11 cellular contexts compared by ENCODE assay signal in genomic region chr19:33311326-33311682, GRCh38. TPM values are rescaled to one million over a fixed set of nuclear protein-coding genes. Genes with fewer than 3 reads are reported as not detected.
DNase-seq lines count a peak whose midpoint lies in the region; ATAC-seq, FAIRE-seq and TF ChIP-seq lines count a peak whose summit lies in the region.
"Had no signal": no experiment of that assay in that cellular context is flagged by ENCODE, and none has a peak within 500 bp of the region (broad histone marks: within the 10 kb centered on the region; RNA-seq: fewer than 3 reads in every experiment).

No MANE protein-coding gene starts in this region.

- H3K4me1 ChIP-seq in DOHH2 (ENCODE audit: control insufficient read depth, low read length) (peaks cover 13% of the 10 kb centered on the region), pancreas (peaks cover 7 to 23% (median 16%) of the 10 kb centered on the region in 3 donors)

- no peaks in the 10 kb centered on the region for H3K9me2 ChIP-seq in DOHH2 (replicated peaks; ENCODE audit: control insufficient read depth, low read length)

- H3K27ac ChIP-seq in DOHH2 (ENCODE audit: low read depth, low read length), result no peak overlapping the region
- H3K27ac ChIP-seq in HL-60 (replicated peaks), result peak overlapping the region; percentile 63
- H3K27ac ChIP-seq in pancreas, result peak overlapping the region; percentile 24 to 70 (median 56)

- H3K4me2 ChIP-seq in DOHH2 (ENCODE audit: low read length), result peak overlapping the region; percentile 38; the same call in 1 of the 2 replicates

- H3K4me3 ChIP-seq in DOHH2 (ENCODE audit: low read length) (no peak overlapping the region), HL-60 (replicated peaks; ENCODE audit: insufficient read depth, low read length) (no peak overlapping the region), bronchial epithelial cell (ENCODE audit: low read depth, low read length) (no peak overlapping the region), pancreas (peak overlapping the region in 1 of 4 donors; percentile 11)
- H3K4me3 ChIP-seq: skin epidermis had no signal

- no peaks in the 10 kb centered on the region for H3K36me3 ChIP-seq in DOHH2 (ENCODE audit: control insufficient read depth, low read length)
- H3K36me3 ChIP-seq in bronchial epithelial cell (ENCODE audit: control insufficient read depth, insufficient read depth, low read length), result no peaks in the 10 kb centered on the region
- no peaks in the 10 kb centered on the region for H3K36me3 ChIP-seq in pancreas

- TF ChIP-seq CTCF in DOHH2 (IDR thresholded peaks at IDR 0.05; ENCODE audit: low read depth, low read length, poor library complexity, severe bottlenecking), result peak; percentile 52
- TF ChIP-seq CTCF in HL-60 (IDR thresholded peaks at IDR 0.05; ENCODE audit: insufficient read depth, low read length), result no peak
- peak; percentile 41 for TF ChIP-seq CTCF in bronchial epithelial cell (IDR thresholded peaks at IDR 0.05; ENCODE audit: insufficient read depth, low read length, severe bottlenecking)
- TF ChIP-seq CTCF in pancreas (IDR thresholded peaks at IDR 0.05), result peak; percentile 30 to 47 (median 39)

- H3K27me3 ChIP-seq in DOHH2 (ENCODE audit: control insufficient read depth, low read length) (no peaks in the 10 kb centered on the region), HL-60 (ENCODE audit: insufficient read depth, poor library complexity, severe bottlenecking) (no peaks in the 10 kb centered on the region), bronchial epithelial cell (ENCODE audit: control insufficient read depth, insufficient read depth, low read length) (no peaks in the 10 kb centered on the region), pancreas (no peaks in the 10 kb centered on the region)

- intact Hi-C loops in pancreas (cut with DNase I), result no loop called here

- H3K79me2 ChIP-seq in DOHH2 (ENCODE audit: control insufficient read depth, low read length), result no peaks in the 10 kb centered on the region

- H4K20me1 ChIP-seq in DOHH2 (ENCODE audit: control insufficient read depth, insufficient read depth, low read depth, low read length), result no peaks in the 10 kb centered on the region

- FAIRE-seq in bronchial epithelial cell (lab: Jason Lieb, UNC) (no peak), pancreas (lab: Jason Lieb, UNC) (no peak)

- no peaks in the 10 kb centered on the region for H3K9me3 ChIP-seq in DOHH2 (ENCODE audit: control insufficient read depth, insufficient read depth, low read length)
- no peaks in the 10 kb centered on the region for H3K9me3 ChIP-seq in pancreas

- WGBS in pancreas, 2 donors, result 44 to 54% methylated on average over 4 of the region's 4 CpGs

- DNase-seq in HL-60 (ENCODE audit: low read depth in 1 of 2, low spot score in 1 of 2), result peak in 1 of 2 experiments; percentile 38
- DNase-seq in bronchial epithelial cell (ENCODE audit: low read depth), result no peak
- peak; percentile 62 to 86 (median 69) for DNase-seq in pancreas
- DNase-seq in putamen (ENCODE audit: low spot score), result no peak
- no peak for DNase-seq in NCI-H748 (lab: John Stamatoyannopoulos, UW; ENCODE audit: unreplicated experiment)
- DNase-seq: activated B cell treated with CpG ODN at 0.5 μM for 24 hours; activated naive CD4-positive, alpha-beta T cell treated with anti-CD3 and anti-CD28 coated beads, Interleukin-2, amount 10 ng/mL, durations not matched to agents 7 days and 5 days had no signal

- no peaks in the 10 kb centered on the region for H3F3A ChIP-seq in DOHH2 (ENCODE audit: control insufficient read depth, insufficient read depth)

- ATAC-seq in pancreas, result peak; percentile 75 to 88 (median 82)
- ATAC-seq in HG02759 (IDR thresholded peaks at IDR 0.05; ENCODE audit: unreplicated experiment), result no peak
- no peak for ATAC-seq in GM19397 (IDR thresholded peaks at IDR 0.05; ENCODE audit: unreplicated experiment)

RNA-seq across cellular contexts. Expression of gene CEBPA, which starts 9.0 kb away (rescaled TPM):
- total RNA-seq in bronchial epithelial cell, result 10.8 and 17.4 TPM in 2 replicates
- total RNA-seq in pancreas, result 10 to 100 TPM in 3 of 6 donors, 1 to 10 TPM in 3; 6.1 to 18.7 (median 9.7) TPM
- 1 to 10 TPM; 4.4 to 7.7 TPM for polyA plus RNA-seq in pancreas

Comparison
In these comparisons a context has a peak if more than half of its experiments do, and no peak if none do; other contexts are left out.
1. DNase-seq: peak in pancreas (6 of 6); none in bronchial epithelial cell (single experiment), putamen (single experiment) and NCI-H748 (single experiment).
2. ATAC-seq: peak in pancreas (4 of 4); none in HG02759 (single experiment) and GM19397 (single experiment).